In genomic region chr10:73730153-73730906, GRCh38 we compare ENCODE assay signal across 1 cellular context.
A peak's percentile ranks its signal among the peaks of the same experiment; 100 is the strongest.
TF ChIP-seq lines count a peak whose summit lies in the region.

No MANE protein-coding gene starts in this region.

TF ChIP-seq in HepG2, 621 proteins besides CTCF, POLR2A, EP300 and RAD21 (continued from another document and continues in another):
- TF ChIP-seq, protein P1, sequence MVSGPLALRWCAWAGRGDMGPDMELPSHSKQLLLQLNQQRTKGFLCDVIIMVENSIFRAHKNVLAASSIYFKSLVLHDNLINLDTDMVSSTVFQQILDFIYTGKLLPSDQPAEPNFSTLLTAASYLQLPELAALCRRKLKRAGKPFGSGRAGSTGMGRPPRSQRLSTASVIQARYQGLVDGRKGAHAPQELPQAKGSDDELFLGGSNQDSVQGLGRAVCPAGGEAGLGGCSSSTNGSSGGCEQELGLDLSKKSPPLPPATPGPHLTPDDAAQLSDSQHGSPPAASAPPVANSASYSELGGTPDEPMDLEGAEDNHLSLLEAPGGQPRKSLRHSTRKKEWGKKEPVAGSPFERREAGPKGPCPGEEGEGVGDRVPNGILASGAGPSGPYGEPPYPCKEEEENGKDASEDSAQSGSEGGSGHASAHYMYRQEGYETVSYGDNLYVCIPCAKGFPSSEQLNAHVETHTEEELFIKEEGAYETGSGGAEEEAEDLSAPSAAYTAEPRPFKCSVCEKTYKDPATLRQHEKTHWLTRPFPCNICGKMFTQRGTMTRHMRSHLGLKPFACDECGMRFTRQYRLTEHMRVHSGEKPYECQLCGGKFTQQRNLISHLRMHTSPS (CRISPR knock-in tag; IDR thresholded peaks at IDR 0.05; ENCODE audit: low read depth) = peak; percentile 22; the same call in 1 of the 2 replicates
- 0 out of 2 replicates have a peak, but pooled peaks have one; percentile 13 for TF ChIP-seq ZC3H4 (CRISPR knock-in tag; IDR thresholded peaks at IDR 0.05; ENCODE audit: borderline replicate concordance)
- TF ChIP-seq, protein P2, sequence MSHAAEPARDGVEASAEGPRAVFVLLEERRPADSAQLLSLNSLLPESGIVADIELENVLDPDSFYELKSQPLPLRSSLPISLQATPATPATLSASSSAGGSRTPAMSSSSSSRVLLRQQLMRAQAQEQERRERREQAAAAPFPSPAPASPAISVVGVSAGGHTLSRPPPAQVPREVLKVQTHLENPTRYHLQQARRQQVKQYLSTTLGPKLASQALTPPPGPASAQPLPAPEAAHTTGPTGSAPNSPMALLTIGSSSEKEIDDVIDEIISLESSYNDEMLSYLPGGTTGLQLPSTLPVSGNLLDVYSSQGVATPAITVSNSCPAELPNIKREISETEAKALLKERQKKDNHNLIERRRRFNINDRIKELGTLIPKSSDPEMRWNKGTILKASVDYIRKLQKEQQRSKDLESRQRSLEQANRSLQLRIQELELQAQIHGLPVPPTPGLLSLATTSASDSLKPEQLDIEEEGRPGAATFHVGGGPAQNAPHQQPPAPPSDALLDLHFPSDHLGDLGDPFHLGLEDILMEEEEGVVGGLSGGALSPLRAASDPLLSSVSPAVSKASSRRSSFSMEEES (CRISPR knock-in tag; IDR thresholded peaks at IDR 0.05) = 0 out of 2 replicates have a peak, but pooled peaks have one; percentile 26
- TF ChIP-seq ZNF782 (CRISPR knock-in tag; IDR thresholded peaks at IDR 0.05; ENCODE audit: borderline replicate concordance) = peak; percentile 90; the same call in 1 of the 2 replicates
- TF ChIP-seq, protein P3, sequence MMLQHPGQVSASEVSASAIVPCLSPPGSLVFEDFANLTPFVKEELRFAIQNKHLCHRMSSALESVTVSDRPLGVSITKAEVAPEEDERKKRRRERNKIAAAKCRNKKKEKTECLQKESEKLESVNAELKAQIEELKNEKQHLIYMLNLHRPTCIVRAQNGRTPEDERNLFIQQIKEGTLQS (CRISPR knock-in tag; IDR thresholded peaks at IDR 0.05) = no peak; the same call in 1 of the 2 replicates
- TF ChIP-seq, protein P4, sequence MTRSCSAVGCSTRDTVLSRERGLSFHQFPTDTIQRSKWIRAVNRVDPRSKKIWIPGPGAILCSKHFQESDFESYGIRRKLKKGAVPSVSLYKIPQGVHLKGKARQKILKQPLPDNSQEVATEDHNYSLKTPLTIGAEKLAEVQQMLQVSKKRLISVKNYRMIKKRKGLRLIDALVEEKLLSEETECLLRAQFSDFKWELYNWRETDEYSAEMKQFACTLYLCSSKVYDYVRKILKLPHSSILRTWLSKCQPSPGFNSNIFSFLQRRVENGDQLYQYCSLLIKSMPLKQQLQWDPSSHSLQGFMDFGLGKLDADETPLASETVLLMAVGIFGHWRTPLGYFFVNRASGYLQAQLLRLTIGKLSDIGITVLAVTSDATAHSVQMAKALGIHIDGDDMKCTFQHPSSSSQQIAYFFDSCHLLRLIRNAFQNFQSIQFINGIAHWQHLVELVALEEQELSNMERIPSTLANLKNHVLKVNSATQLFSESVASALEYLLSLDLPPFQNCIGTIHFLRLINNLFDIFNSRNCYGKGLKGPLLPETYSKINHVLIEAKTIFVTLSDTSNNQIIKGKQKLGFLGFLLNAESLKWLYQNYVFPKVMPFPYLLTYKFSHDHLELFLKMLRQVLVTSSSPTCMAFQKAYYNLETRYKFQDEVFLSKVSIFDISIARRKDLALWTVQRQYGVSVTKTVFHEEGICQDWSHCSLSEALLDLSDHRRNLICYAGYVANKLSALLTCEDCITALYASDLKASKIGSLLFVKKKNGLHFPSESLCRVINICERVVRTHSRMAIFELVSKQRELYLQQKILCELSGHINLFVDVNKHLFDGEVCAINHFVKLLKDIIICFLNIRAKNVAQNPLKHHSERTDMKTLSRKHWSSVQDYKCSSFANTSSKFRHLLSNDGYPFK (CRISPR knock-in tag; IDR thresholded peaks at IDR 0.05; ENCODE audit: borderline replicate concordance) = peak; percentile 80; the same call in 1 of the 2 replicates
- TF ChIP-seq, protein P5, sequence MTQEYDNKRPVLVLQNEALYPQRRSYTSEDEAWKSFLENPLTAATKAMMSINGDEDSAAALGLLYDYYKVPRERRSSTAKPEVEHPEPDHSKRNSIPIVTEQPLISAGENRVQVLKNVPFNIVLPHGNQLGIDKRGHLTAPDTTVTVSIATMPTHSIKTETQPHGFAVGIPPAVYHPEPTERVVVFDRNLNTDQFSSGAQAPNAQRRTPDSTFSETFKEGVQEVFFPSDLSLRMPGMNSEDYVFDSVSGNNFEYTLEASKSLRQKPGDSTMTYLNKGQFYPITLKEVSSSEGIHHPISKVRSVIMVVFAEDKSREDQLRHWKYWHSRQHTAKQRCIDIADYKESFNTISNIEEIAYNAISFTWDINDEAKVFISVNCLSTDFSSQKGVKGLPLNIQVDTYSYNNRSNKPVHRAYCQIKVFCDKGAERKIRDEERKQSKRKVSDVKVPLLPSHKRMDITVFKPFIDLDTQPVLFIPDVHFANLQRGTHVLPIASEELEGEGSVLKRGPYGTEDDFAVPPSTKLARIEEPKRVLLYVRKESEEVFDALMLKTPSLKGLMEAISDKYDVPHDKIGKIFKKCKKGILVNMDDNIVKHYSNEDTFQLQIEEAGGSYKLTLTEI (CRISPR knock-in tag; conservative IDR thresholded peaks at IDR 0.05) = no peak
- TF ChIP-seq PRDM15 (CRISPR knock-in tag; IDR thresholded peaks at IDR 0.05) = peak; percentile 57; the same call in 1 of the 2 replicates
- TF ChIP-seq NFKB2 (CRISPR knock-in tag; IDR thresholded peaks at IDR 0.05; ENCODE audit: borderline replicate concordance) = peak; percentile 77; the same call in 1 of the 2 replicates
- no peak; the same call in 1 of the 2 replicates for TF ChIP-seq KLF12 (CRISPR knock-in tag; IDR thresholded peaks at IDR 0.05; ENCODE audit: borderline replicate concordance)
- 0 out of 2 replicates have a peak, but pooled peaks have one; percentile 60 for TF ChIP-seq ZNF17 (CRISPR knock-in tag; IDR thresholded peaks at IDR 0.05)
- TF ChIP-seq ZNF7 (CRISPR knock-in tag; IDR thresholded peaks at IDR 0.05) = no peak
- TF ChIP-seq SIX4 (CRISPR knock-in tag; IDR thresholded peaks at IDR 0.05) = peak; percentile 37; the same call in 1 of the 2 replicates
- TF ChIP-seq DZIP1 (CRISPR knock-in tag; IDR thresholded peaks at IDR 0.05) = peak; percentile 76; the same call in 1 of the 2 replicates
- TF ChIP-seq SAFB2 (CRISPR knock-in tag; IDR thresholded peaks at IDR 0.05; ENCODE audit: borderline replicate concordance, low read depth) = 0 out of 2 replicates have a peak, but pooled peaks have one; percentile 27
- TF ChIP-seq MTA1 (CRISPR knock-in tag; IDR thresholded peaks at IDR 0.05; ENCODE audit: borderline replicate concordance) = peak; percentile 90; the same call in 1 of the 2 replicates
- 0 out of 2 replicates have a peak, but pooled peaks have one; percentile 65 for TF ChIP-seq ZBTB38 (CRISPR knock-in tag; IDR thresholded peaks at IDR 0.05)
- TF ChIP-seq, protein P6, sequence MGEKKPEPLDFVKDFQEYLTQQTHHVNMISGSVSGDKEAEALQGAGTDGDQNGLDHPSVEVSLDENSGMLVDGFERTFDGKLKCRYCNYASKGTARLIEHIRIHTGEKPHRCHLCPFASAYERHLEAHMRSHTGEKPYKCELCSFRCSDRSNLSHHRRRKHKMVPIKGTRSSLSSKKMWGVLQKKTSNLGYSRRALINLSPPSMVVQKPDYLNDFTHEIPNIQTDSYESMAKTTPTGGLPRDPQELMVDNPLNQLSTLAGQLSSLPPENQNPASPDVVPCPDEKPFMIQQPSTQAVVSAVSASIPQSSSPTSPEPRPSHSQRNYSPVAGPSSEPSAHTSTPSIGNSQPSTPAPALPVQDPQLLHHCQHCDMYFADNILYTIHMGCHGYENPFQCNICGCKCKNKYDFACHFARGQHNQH (CRISPR knock-in tag; IDR thresholded peaks at IDR 0.05) = peak; percentile 91
- TF ChIP-seq TAF15 (IDR thresholded peaks at IDR 0.05; ENCODE audit: low read depth, low read length, poor library complexity, severe bottlenecking) = peak; percentile 55
- TF ChIP-seq ZFP37 (CRISPR knock-in tag; IDR thresholded peaks at IDR 0.05; ENCODE audit: borderline replicate concordance) = no peak
- no peak for TF ChIP-seq CSRNP2 (CRISPR knock-in tag; conservative IDR thresholded peaks at IDR 0.05; ENCODE audit: low read depth)
- no peak; the same call in 1 of the 2 replicates for TF ChIP-seq ZNF431 (CRISPR knock-in tag; IDR thresholded peaks at IDR 0.05; ENCODE audit: borderline replicate concordance, low read depth)
- no peak for TF ChIP-seq ZNF550 (CRISPR knock-in tag; IDR thresholded peaks at IDR 0.05; ENCODE audit: borderline replicate concordance)
- TF ChIP-seq PHF5A (CRISPR knock-in tag; IDR thresholded peaks at IDR 0.05; ENCODE audit: low read depth, unreplicated experiment) = peak; percentile 68
- 0 out of 2 replicates have a peak, but pooled peaks have one; percentile 17 for TF ChIP-seq ZBTB37 (CRISPR knock-in tag; IDR thresholded peaks at IDR 0.05)
- TF ChIP-seq ZNF446 (CRISPR knock-in tag; IDR thresholded peaks at IDR 0.05) = no peak
- TF ChIP-seq IRX3 (CRISPR knock-in tag; IDR thresholded peaks at IDR 0.05; ENCODE audit: borderline replicate concordance, low read depth) = no peak
- no peak for TF ChIP-seq ZBTB20 (CRISPR knock-in tag; IDR thresholded peaks at IDR 0.05; ENCODE audit: borderline replicate concordance, low read depth)
- TF ChIP-seq, protein P7, sequence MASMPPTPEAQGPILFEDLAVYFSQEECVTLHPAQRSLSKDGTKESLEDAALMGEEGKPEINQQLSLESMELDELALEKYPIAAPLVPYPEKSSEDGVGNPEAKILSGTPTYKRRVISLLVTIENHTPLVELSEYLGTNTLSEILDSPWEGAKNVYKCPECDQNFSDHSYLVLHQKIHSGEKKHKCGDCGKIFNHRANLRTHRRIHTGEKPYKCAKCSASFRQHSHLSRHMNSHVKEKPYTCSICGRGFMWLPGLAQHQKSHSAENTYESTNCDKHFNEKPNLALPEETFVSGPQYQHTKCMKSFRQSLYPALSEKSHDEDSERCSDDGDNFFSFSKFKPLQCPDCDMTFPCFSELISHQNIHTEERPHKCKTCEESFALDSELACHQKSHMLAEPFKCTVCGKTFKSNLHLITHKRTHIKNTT (CRISPR knock-in tag; IDR thresholded peaks at IDR 0.05) = no peak
- no peak for TF ChIP-seq ZNF720 (CRISPR knock-in tag; IDR thresholded peaks at IDR 0.05)
- TF ChIP-seq ZNF468 (CRISPR knock-in tag; IDR thresholded peaks at IDR 0.05) = no peak
- peak; percentile 71; the same call in 1 of the 2 replicates for TF ChIP-seq MEIS2 (CRISPR knock-in tag; IDR thresholded peaks at IDR 0.05)
- TF ChIP-seq CCDC6 (CRISPR knock-in tag; IDR thresholded peaks at IDR 0.05) = peak; percentile 78
- TF ChIP-seq NFYB (CRISPR knock-in tag; IDR thresholded peaks at IDR 0.05) = no peak; the same call in 1 of the 2 replicates
- TF ChIP-seq ZZZ3 (CRISPR knock-in tag; IDR thresholded peaks at IDR 0.05; ENCODE audit: borderline replicate concordance) = peak; percentile 86; the same call in 1 of the 2 replicates
